ENCODE assay signal across 4 cellular contexts in genomic region chr1:18448889-18449288, GRCh38. TPM values are rescaled to one million over a fixed set of nuclear protein-coding genes. Genes with fewer than 3 reads are reported as not detected.
"Had no signal": no experiment of that assay in that cellular context is flagged by ENCODE, and none has a peak within 500 bp of the region (broad histone marks: within the 10 kb centered on the region; RNA-seq: fewer than 3 reads in every experiment).

No MANE protein-coding gene starts in this region.

- H3K4me3 Mint-ChIP-seq: H9 had no signal

- DNase-seq: GOT3, H9, HCEC 1CT, IMR-90 had no signal

RNA-seq across cellular contexts. Expression of gene KLHDC7A, which starts 31.8 kb away (rescaled TPM):
- total RNA-seq: IMR-90 had no signal
- polyA plus RNA-seq: IMR-90 had no signal
